Comparison of ENCODE assay signal across 13 cellular contexts in genomic region chr2:20491739-20492531, GRCh38. TPM values are rescaled to one million over a fixed set of nuclear protein-coding genes. Genes with fewer than 3 reads are reported as not detected.
A peak's percentile ranks its signal among the peaks of the same experiment; 100 is the strongest.
DNase-seq lines count a peak whose midpoint lies in the region; ATAC-seq, FAIRE-seq and TF ChIP-seq lines count a peak whose summit lies in the region.
"Had no signal": no experiment of that assay in that cellular context is flagged by ENCODE, and none has a peak within 500 bp of the region (broad histone marks: within the 10 kb centered on the region; RNA-seq: fewer than 3 reads in every experiment).

No MANE protein-coding gene starts in this region.

- no peak for TF ChIP-seq POLR2A in H54 (IDR thresholded peaks at IDR 0.05; ENCODE audit: low read depth, low read length)
- no peak for TF ChIP-seq POLR2A in gastrocnemius medialis (IDR thresholded peaks at IDR 0.05)

- intact Hi-C loops in sciatic nerve (cut with DNase I) (no loop called here), gastrocnemius medialis (cut with DNase I; ENCODE audit: low total_unique reads) (loop anchor here (5.0 kb wide), 1 partner anchor 40 kb away; no protein-coding TSS in a partner anchor)

- H3K4me1 ChIP-seq in gastrocnemius medialis = peaks cover 12 to 13% of the 10 kb centered on the region in 2 donors

- no peak for TF ChIP-seq CTCF in gastrocnemius medialis (IDR thresholded peaks at IDR 0.05 in 4 of 5, conservative IDR thresholded peaks at IDR 0.05 in 1 of 5)

- no peak overlapping the region for H3K4me3 ChIP-seq in gastrocnemius medialis

- in situ Hi-C loops in gastrocnemius medialis (cut with MboI; ENCODE audit: low sequenced_read_pairs in 4 of 4) = no loop called here

- H3K9me3 ChIP-seq in gastrocnemius medialis = no peaks in the 10 kb centered on the region

- no peak for ATAC-seq in sciatic nerve
- ATAC-seq in GM21786 (IDR thresholded peaks at IDR 0.05; ENCODE audit: unreplicated experiment) = no peak
- no peak for ATAC-seq in gastrocnemius medialis
- ATAC-seq: left lobe of liver had no signal

- no peaks in the 10 kb centered on the region for H3K36me3 ChIP-seq in gastrocnemius medialis

- no peak for FAIRE-seq in H54 (lab: Jason Lieb, UNC)

- peak; percentile 45 for DNase-seq in H54 (ENCODE audit: insufficient read length, low spot score)
- peak; percentile 92 for DNase-seq in SW480 (ENCODE audit: low spot score)
- DNase-seq in islet precursor cell = peak; percentile 98
- peak; percentile 54 for DNase-seq in sciatic nerve (ENCODE audit: low spot score)
- DNase-seq in DMS53 treated with DMSO at 0.1 percent for 48 hours (lab: John Stamatoyannopoulos, UW; ENCODE audit: unreplicated experiment) = no peak
- DNase-seq in NCI-H2171 (lab: John Stamatoyannopoulos, UW) = no peak
- no peak for DNase-seq in gastrocnemius medialis
- DNase-seq: activated CD4-positive, alpha-beta T cell treated with anti-CD3 and anti-CD28 coated beads for 1 hour; occipital lobe; stimulated activated naive CD4-positive, alpha-beta T cell treated with Interleukin-2 at 50 U/mL for 16 hours; SW 1271 had no signal

- H3K27ac ChIP-seq in gastrocnemius medialis = no peak overlapping the region

- H3K27me3 ChIP-seq in gastrocnemius medialis = no peaks in the 10 kb centered on the region

RNA-seq across cellular contexts. Expression of gene RHOB, which starts 45.1 kb away (rescaled TPM):
- total RNA-seq in sciatic nerve = 236 TPM
- total RNA-seq in gastrocnemius medialis = 1,000 to 10,000 TPM in 2 of 4 donors, 100 to 1,000 TPM in 2; 696 to 1,267 (median 1,094) TPM

Comparison
In these comparisons a context has a peak if more than half of its experiments do, and no peak if none do; other contexts are left out.
1. DNase-seq: peak in H54 (single experiment), SW480 (single experiment), islet precursor cell (single experiment) and sciatic nerve (single experiment); none in DMS53 treated with DMSO at 0.1 percent for 48 hours (single experiment), NCI-H2171 (single experiment) and gastrocnemius medialis (0 of 2).